29 cellular contexts compared by ENCODE assay signal in the genomic region with DNA sequence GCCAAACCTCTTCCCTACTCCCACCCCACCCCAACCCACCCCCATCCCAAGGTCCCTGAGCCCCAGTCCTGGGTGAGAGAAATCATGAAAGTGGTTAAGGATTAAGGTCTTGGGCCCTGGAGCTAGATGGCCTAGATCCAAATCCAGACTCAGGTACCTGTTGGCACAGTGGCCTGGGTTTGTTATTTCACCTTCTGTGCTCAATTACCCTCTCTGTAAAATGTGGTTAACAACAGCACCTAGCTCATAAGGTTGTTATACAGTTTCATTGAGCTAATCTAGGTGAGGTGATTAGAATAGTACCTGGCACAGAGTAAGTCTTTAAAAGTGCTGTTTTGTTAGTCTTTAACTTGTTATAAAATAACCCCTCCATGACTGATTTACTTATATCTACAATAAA.
"Had no signal": no experiment of that assay in that cellular context is flagged by ENCODE, and none has a peak within 500 bp of the region (broad histone marks: within the 10 kb centered on the region; RNA-seq: fewer than 3 reads in every experiment).

No MANE protein-coding gene starts in this region.

- H3K4me3 ChIP-seq: ascending aorta, body of pancreas had no signal

- H3K27me3 Mint-ChIP-seq: activated CD4-positive, alpha-beta T cell treated with anti-CD3 and anti-CD28 coated beads, Interleukin-2, amount 10 ng/mL, durations not matched to agents 24 days and 14 days; activated naive CD8-positive, alpha-beta T cell treated with anti-CD3 and anti-CD28 coated beads, Interleukin-2, amount 50 U/mL, for 24 hours had no signal

- DNase-seq: activated CD4-positive, alpha-beta T cell treated with anti-CD3 and anti-CD28 coated beads, Interleukin-2, amount 10 ng/mL, durations not matched to agents 24 days and 14 days; activated CD4-positive, alpha-beta T cell treated with anti-CD3 and anti-CD28 coated beads, Interleukin-2, amount 50 U/mL, for 48 hours; activated CD4-positive, CD25-positive, alpha-beta regulatory T cell treated with anti-CD3 and anti-CD28 coated beads, Interleukin-2, amount 50 U/mL, for 72 hours; activated CD8-positive, alpha-beta memory T cell treated with anti-CD3 and anti-CD28 coated beads for 24 hours; activated effector memory CD4-positive, alpha-beta T cell treated with anti-CD3 and anti-CD28 coated beads, Interleukin-2, amount 50 U/mL, for 16 hours; activated naive CD4-positive, alpha-beta T cell treated with Interleukin-2 at 50 U/mL for 16 hours; activated naive CD8-positive, alpha-beta T cell treated with anti-CD3 and anti-CD28 coated beads, Interleukin-2, amount 50 U/mL, for 24 hours; activated T-cell treated with anti-CD3 and anti-CD28 coated beads, Interleukin-2, amount 50 U/mL, for 4 hours; amniotic stem cell; body of pancreas; central memory CD4-positive, alpha-beta T cell; IMR-90; Kasumi-1; KBM-7; NCI-H1105 treated with DMSO at 0.1 percent for 48 hours; NCI-H1436 treated with DMSO at 0.1 percent for 48 hours; NCI-H187 treated with DMSO at 0.1 percent for 48 hours; NCI-H446; NCI-H524 treated with DMSO at 0.1 percent for 48 hours; NCI-H774; NK-92 treated with Interleukin-12 subunit alpha and Interleukin-12 subunit beta, amount 100 ng/mL, for 24 hours; OCI-M1; SHP77 had no signal

- H3K9me3 Mint-ChIP-seq: activated CD4-positive, alpha-beta T cell treated with anti-CD3 and anti-CD28 coated beads, Interleukin-2, amount 10 ng/mL, durations not matched to agents 24 days and 14 days; activated naive CD4-positive, alpha-beta T cell treated with anti-CD3 and anti-CD28 coated beads, Interleukin-2, amount 50 U/mL, for 72 hours; activated naive CD8-positive, alpha-beta T cell treated with anti-CD3 and anti-CD28 coated beads, Interleukin-2, amount 50 U/mL, for 24 hours; activated T-cell treated with anti-CD3 and anti-CD28 coated beads, Interleukin-2, amount 50 U/mL, for 4 hours; T-helper 1 cell treated with Interleukin-12 subunit alpha and Interleukin-12 subunit beta and Interleukin-4 antibody, amounts not matched to agents 30 μg/mL and 1 μg/mL, for 36 hours; WTC11 had no signal

- H3K36me3 Mint-ChIP-seq: activated naive CD4-positive, alpha-beta T cell treated with anti-CD3 and anti-CD28 coated beads, Interleukin-2, amount 50 U/mL, for 72 hours; WTC11 had no signal

- H3K27ac ChIP-seq: ascending aorta, body of pancreas, RWPE1 had no signal

- H3K27ac Mint-ChIP-seq: activated CD4-positive, alpha-beta T cell treated with anti-CD3 and anti-CD28 coated beads, Interleukin-2, amount 10 ng/mL, durations not matched to agents 24 days and 14 days; activated naive CD4-positive, alpha-beta T cell treated with anti-CD3 and anti-CD28 coated beads, Interleukin-2, amount 50 U/mL, for 72 hours; activated naive CD8-positive, alpha-beta T cell treated with anti-CD3 and anti-CD28 coated beads, Interleukin-2, amount 50 U/mL, for 24 hours; T-helper 1 cell treated with Interleukin-12 subunit alpha and Interleukin-12 subunit beta and Interleukin-4 antibody, amounts not matched to agents 30 μg/mL and 1 μg/mL, for 36 hours; WTC11 had no signal

- H3K4me3 Mint-ChIP-seq: activated CD4-positive, alpha-beta T cell treated with anti-CD3 and anti-CD28 coated beads, Interleukin-2, amount 10 ng/mL, durations not matched to agents 24 days and 14 days; activated naive CD8-positive, alpha-beta T cell treated with anti-CD3 and anti-CD28 coated beads, Interleukin-2, amount 50 U/mL, for 24 hours; activated T-cell treated with anti-CD3 and anti-CD28 coated beads, Interleukin-2, amount 50 U/mL, for 4 hours; T-helper 1 cell treated with Interleukin-12 subunit alpha and Interleukin-12 subunit beta and Interleukin-4 antibody, amounts not matched to agents 30 μg/mL and 1 μg/mL, for 36 hours; WTC11 had no signal

- ATAC-seq: activated naive CD4-positive, alpha-beta T cell treated with anti-CD3 and anti-CD28 coated beads, Interleukin-2, amount 50 U/mL, for 72 hours; activated naive CD8-positive, alpha-beta T cell treated with anti-CD3 and anti-CD28 coated beads, Interleukin-2, amount 50 U/mL, for 24 hours; activated T-cell treated with anti-CD3 and anti-CD28 coated beads, Interleukin-2, amount 50 U/mL, for 4 hours; body of pancreas; Panc1; WTC11 had no signal

- H3K9me3 ChIP-seq: ascending aorta, body of pancreas had no signal
